In the genomic region with DNA sequence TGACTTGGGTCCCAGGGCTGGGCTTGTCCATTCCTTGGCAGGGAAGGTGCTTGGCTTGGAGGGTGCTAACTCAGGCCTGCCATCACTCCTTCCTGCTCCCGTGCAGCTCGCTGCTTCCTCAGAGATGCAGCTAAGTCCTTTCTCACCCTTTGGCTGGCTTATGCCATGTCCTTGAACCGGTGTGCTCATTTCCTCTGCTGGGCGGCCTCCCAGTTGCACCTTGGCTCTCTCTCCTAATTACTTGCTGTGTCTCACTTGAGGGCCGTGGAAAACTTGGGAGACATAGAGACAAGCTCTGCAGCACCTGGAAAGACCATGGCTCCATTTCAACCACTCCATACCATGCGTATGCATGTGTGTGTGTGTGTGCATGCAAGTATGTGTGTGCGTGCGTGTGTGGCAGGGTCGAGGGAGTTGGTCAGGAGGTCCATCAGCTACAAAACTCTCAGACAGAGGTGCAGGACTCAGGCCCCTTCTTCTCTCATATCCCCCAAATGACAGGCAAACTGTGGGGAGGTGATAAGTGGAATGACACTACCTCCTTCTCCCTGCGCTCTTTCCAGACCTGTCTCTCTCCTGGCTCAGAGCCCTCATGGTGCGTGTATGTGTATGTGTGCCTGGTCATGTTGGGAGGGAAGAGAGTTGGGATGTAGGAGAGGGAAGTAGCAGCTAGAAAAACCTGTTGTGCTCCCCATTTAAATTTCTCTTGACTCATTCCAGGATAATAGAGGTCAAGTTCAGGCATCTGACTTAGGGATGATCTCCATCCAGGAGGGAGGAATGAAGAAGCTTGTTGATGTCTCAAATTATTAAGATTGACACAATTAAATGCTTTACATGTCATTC, we compare ENCODE assay signal across 16 cellular contexts. TPM values are rescaled to one million over a fixed set of nuclear protein-coding genes. Genes with fewer than 3 reads are reported as not detected.
DNase-seq lines count a peak whose midpoint lies in the region; TF ChIP-seq lines count a peak whose summit lies in the region.
"Had no signal": no experiment of that assay in that cellular context is flagged by ENCODE, and none has a peak within 500 bp of the region (broad histone marks: within the 10 kb centered on the region; RNA-seq: fewer than 3 reads in every experiment).

No MANE protein-coding gene starts in this region.

- H3K27ac Mint-ChIP-seq in MCF 10A (ENCODE audit: low read depth, unreplicated experiment) = no peak overlapping the region
- H3K27ac Mint-ChIP-seq: activated naive CD4-positive, alpha-beta T cell treated with anti-CD3 and anti-CD28 coated beads, Interleukin-2, amount 50 U/mL, for 24 hours; stimulated activated naive CD8-positive, alpha-beta T cell treated with anti-CD3 and anti-CD28 coated beads, Interleukin-15, Interleukin-2, amounts not matched to agents 100 ng/mL and 50 ng/mL, for 24 hours had no signal

- H3K36me3 ChIP-seq in breast epithelium (no peaks in the 10 kb centered on the region), mucosa of rectum (ENCODE audit: control insufficient read depth in 2 of 2, insufficient read depth in 2 of 2, low read length in 2 of 2) (no peaks in the 10 kb centered on the region), testis (ENCODE audit: low read depth, missing control alignments) (no peaks in the 10 kb centered on the region), WERI-Rb-1 (no peaks in the 10 kb centered on the region)
- H3K36me3 ChIP-seq: ascending aorta had no signal

- no peaks in the 10 kb centered on the region for H3K36me3 Mint-ChIP-seq in MCF 10A (ENCODE audit: insufficient read depth, unreplicated experiment)
- H3K36me3 Mint-ChIP-seq: activated naive CD4-positive, alpha-beta T cell treated with anti-CD3 and anti-CD28 coated beads, Interleukin-2, amount 50 U/mL, for 24 hours had no signal

- no peaks in the 10 kb centered on the region for H3K27me3 ChIP-seq in breast epithelium
- H3K27me3 ChIP-seq in mucosa of rectum (ENCODE audit: control insufficient read depth in 2 of 2, insufficient read depth in 2 of 2, low read length in 2 of 2) = no peaks in the 10 kb centered on the region
- no peaks in the 10 kb centered on the region for H3K27me3 ChIP-seq in testis
- no peaks in the 10 kb centered on the region for H3K27me3 ChIP-seq in WERI-Rb-1 (ENCODE audit: insufficient read depth, low read depth, severe bottlenecking)
- H3K27me3 ChIP-seq: ascending aorta had no signal

- no peak for TF ChIP-seq POLR2A in breast epithelium (IDR thresholded peaks at IDR 0.05)
- no peak for TF ChIP-seq POLR2A in testis (IDR thresholded peaks at IDR 0.05)

- no peak overlapping the region for H3K4me3 ChIP-seq in breast epithelium
- H3K4me3 ChIP-seq in epithelial cell of esophagus (ENCODE audit: low read length) = no peak overlapping the region
- no peak overlapping the region for H3K4me3 ChIP-seq in mucosa of rectum (ENCODE audit: low read length in 2 of 2)
- H3K4me3 ChIP-seq in testis = no peak overlapping the region
- H3K4me3 ChIP-seq in WERI-Rb-1 (ENCODE audit: low read depth, low read length) = no peak overlapping the region
- H3K4me3 ChIP-seq: ascending aorta had no signal

- no peak overlapping the region for H3K9ac ChIP-seq in mucosa of rectum (ENCODE audit: low read depth in 1 of 2, low read length in 2 of 2)

- H3K27me3 Mint-ChIP-seq in MCF 10A (ENCODE audit: insufficient read depth, unreplicated experiment) = no peaks in the 10 kb centered on the region
- H3K27me3 Mint-ChIP-seq: activated naive CD4-positive, alpha-beta T cell treated with anti-CD3 and anti-CD28 coated beads, Interleukin-2, amount 50 U/mL, for 24 hours; effector memory CD8-positive, alpha-beta T cell; stimulated activated naive CD8-positive, alpha-beta T cell treated with anti-CD3 and anti-CD28 coated beads, Interleukin-15, Interleukin-2, amounts not matched to agents 100 ng/mL and 50 ng/mL, for 24 hours had no signal

- TF ChIP-seq CTCF in breast epithelium (IDR thresholded peaks at IDR 0.05) (no peak), MCF 10A (IDR thresholded peaks at IDR 0.05; ENCODE audit: unreplicated experiment) (no peak), epithelial cell of esophagus (IDR thresholded peaks at IDR 0.05; ENCODE audit: insufficient read depth, low read depth, low read length, missing control alignments) (no peak), testis (IDR thresholded peaks at IDR 0.05) (no peak), WERI-Rb-1 (IDR thresholded peaks at IDR 0.05; ENCODE audit: low read depth, low read length) (no peak)

- CTCF ChIA-PET in MCF 10A (lab: Yijun Ruan, JAX) = interaction anchor here (0.5 to 4.6 kb wide), 19 partner anchors 11 to 828 kb away, joined by 3 to 49 read pairs (median 4); no protein-coding TSS in a partner anchor

- BruUV-seq in MCF 10A (replicated peaks; lab: Mats Ljungman, UMichigan) = no TSS peak

- H3K27ac ChIP-seq in breast epithelium = peak overlapping the region; percentile 60 to 91
- peak overlapping the region; percentile 59 to 74 for H3K27ac ChIP-seq in mucosa of rectum (ENCODE audit: low read depth in 2 of 2, low read length in 2 of 2)
- H3K27ac ChIP-seq in testis = no peak overlapping the region
- H3K27ac ChIP-seq in WERI-Rb-1 = no peak overlapping the region
- H3K27ac ChIP-seq: ascending aorta, RWPE1 had no signal

- POLR2A ChIA-PET in MCF 10A (lab: Yijun Ruan, JAX) = interaction anchor here (1.4 to 1.5 kb wide), 2 partner anchors 16 to 98 kb away, joined by 3 to 4 read pairs; no protein-coding TSS in a partner anchor

- H3K9me3 ChIP-seq in breast epithelium (no peaks in the 10 kb centered on the region), mucosa of rectum (ENCODE audit: control insufficient read depth in 2 of 2, low read length in 2 of 2) (no peaks in the 10 kb centered on the region), testis (no peaks in the 10 kb centered on the region), WERI-Rb-1 (ENCODE audit: severe bottlenecking) (peaks cover 3% of the 10 kb centered on the region)
- H3K9me3 ChIP-seq: ascending aorta had no signal

- H3K9me3 Mint-ChIP-seq in MCF 10A (ENCODE audit: unreplicated experiment) = peaks cover 7% of the 10 kb centered on the region
- H3K9me3 Mint-ChIP-seq: activated naive CD4-positive, alpha-beta T cell treated with anti-CD3 and anti-CD28 coated beads, Interleukin-2, amount 50 U/mL, for 24 hours; effector memory CD8-positive, alpha-beta T cell; stimulated activated naive CD8-positive, alpha-beta T cell treated with anti-CD3 and anti-CD28 coated beads, Interleukin-15, Interleukin-2, amounts not matched to agents 100 ng/mL and 50 ng/mL, for 24 hours had no signal

- intact Hi-C loops in breast epithelium (cut with DNase I; ENCODE audit: low total_unique reads) (no loop called here), MCF 10A (cut with micrococcal nuclease) (no loop called here), testis (cut with DNase I; ENCODE audit: low total_unique reads) (no loop called here)

- H3K4me3 Mint-ChIP-seq in MCF 10A (ENCODE audit: unreplicated experiment) = no peak overlapping the region
- H3K4me3 Mint-ChIP-seq: activated naive CD4-positive, alpha-beta T cell treated with anti-CD3 and anti-CD28 coated beads, Interleukin-2, amount 50 U/mL, for 24 hours; effector memory CD8-positive, alpha-beta T cell; stimulated activated naive CD8-positive, alpha-beta T cell treated with anti-CD3 and anti-CD28 coated beads, Interleukin-15, Interleukin-2, amounts not matched to agents 100 ng/mL and 50 ng/mL, for 24 hours had no signal

- H3K4me1 ChIP-seq in breast epithelium = peaks cover 0 to 9% of the 10 kb centered on the region in 2 donors
- H3K4me1 ChIP-seq in mucosa of rectum (ENCODE audit: control insufficient read depth in 2 of 2, insufficient read depth in 2 of 2, low read length in 2 of 2) = peaks cover 13 to 15% of the 10 kb centered on the region in 2 donors
- peaks cover 12% of the 10 kb centered on the region for H3K4me1 ChIP-seq in testis
- H3K4me1 ChIP-seq: ascending aorta had no signal

- no peaks in the 10 kb centered on the region for H3K4me1 Mint-ChIP-seq in MCF 10A (ENCODE audit: insufficient read depth, unreplicated experiment)
- H3K4me1 Mint-ChIP-seq: activated naive CD4-positive, alpha-beta T cell treated with anti-CD3 and anti-CD28 coated beads, Interleukin-2, amount 50 U/mL, for 24 hours had no signal

- 56 to 58% methylated on average over 11 of the region's 11 CpGs for WGBS in testis, 2 donors

- DNase-seq in breast epithelium (ENCODE audit: low spot score in 2 of 2) = no peak
- DNase-seq in MCF 10A (ENCODE audit: unreplicated experiment) = no peak
- DNase-seq in epithelial cell of esophagus (ENCODE audit: low read depth) = peak; percentile 86
- DNase-seq in testis = peak; percentile 41
- DNase-seq in kidney glomerular epithelial cell (lab: John Stamatoyannopoulos, UW) = no peak
- no peak for DNase-seq in WERI-Rb-1
- no peak for DNase-seq in medulla oblongata (ENCODE audit: extremely low spot score)
- DNase-seq: 8988T; NCI-H1105; stimulated activated CD4-positive, alpha-beta T cell treated with anti-CD3 and anti-CD28 coated beads, Interleukin-2, amount 100 ng/mL, for 24 hours had no signal

RNA-seq across cellular contexts. Expression of gene MTMR12, which starts 17.6 kb away (rescaled TPM):
- total RNA-seq in breast epithelium (10 to 100 TPM; 40.0 to 61.3 (median 43.0) TPM), MCF 10A (2022) (24.4 and 25.4 TPM in 2 replicates), testis (10 to 100 TPM; 59.2 to 64.0 TPM)
- polyA plus RNA-seq in testis (ENCODE audit: insufficient read depth, low read depth, low replicate concordance) = 53.6 TPM

Comparison
In these comparisons a context has a peak if more than half of its experiments do, and no peak if none do; other contexts are left out.
1. DNase-seq: peak in epithelial cell of esophagus (single experiment) and testis (single experiment); none in breast epithelium (0 of 2), MCF 10A (single experiment), kidney glomerular epithelial cell (single experiment), WERI-Rb-1 (single experiment) and medulla oblongata (single experiment).
2. H3K27ac ChIP-seq: peak in breast epithelium (2 of 2) and mucosa of rectum (2 of 2); none in testis (0 of 2) and WERI-Rb-1 (single experiment).